In genomic region chr5:131217791-131218190, GRCh38 we compare ENCODE assay signal across 21 cellular contexts. TPM values are rescaled to one million over a fixed set of nuclear protein-coding genes. Genes with fewer than 3 reads are reported as not detected.
A peak's percentile ranks its signal among the peaks of the same experiment; 100 is the strongest.
DNase-seq lines count a peak whose midpoint lies in the region; ATAC-seq and TF ChIP-seq lines count a peak whose summit lies in the region.
"Had no signal": no experiment of that assay in that cellular context is flagged by ENCODE, and none has a peak within 500 bp of the region (broad histone marks: within the 10 kb centered on the region; RNA-seq: fewer than 3 reads in every experiment).

No MANE protein-coding gene starts in this region.

- H3K36me3 ChIP-seq in ovary = no peaks in the 10 kb centered on the region
- H3K36me3 ChIP-seq: BE2C; BLaER1 treated with 17β-estradiol and CSF1 and Interleukin-3, amounts not matched to agents 10 nM and 100 nM had no signal

- no peaks in the 10 kb centered on the region for H3K27me3 Mint-ChIP-seq in activated T-cell treated with anti-CD3 and anti-CD28 coated beads, Interleukin-2, amount 50 U/mL, for 24 hours
- no peaks in the 10 kb centered on the region for H3K27me3 Mint-ChIP-seq in memory B cell
- no peaks in the 10 kb centered on the region for H3K27me3 Mint-ChIP-seq in stimulated activated memory B cell treated with anti-CD40 and anti-IgM and Interleukin-4, amounts not matched to agents 10 μg/mL and 1 μg/mL and 100 μg/mL, for 72 hours
- H3K27me3 Mint-ChIP-seq: CD4-positive, alpha-beta T cell had no signal

- intact Hi-C loops in ovary (cut with DNase I) = no loop called here

- H3K4me1 ChIP-seq in ovary (ENCODE audit: insufficient read depth) = peaks cover 2% of the 10 kb centered on the region
- H3K4me1 ChIP-seq: BE2C had no signal

- H3K9me3 Mint-ChIP-seq in activated T-cell treated with anti-CD3 and anti-CD28 coated beads, Interleukin-2, amount 50 U/mL, for 24 hours = no peaks in the 10 kb centered on the region
- no peaks in the 10 kb centered on the region for H3K9me3 Mint-ChIP-seq in memory B cell
- no peaks in the 10 kb centered on the region for H3K9me3 Mint-ChIP-seq in stimulated activated memory B cell treated with anti-CD40 and anti-IgM and Interleukin-4, amounts not matched to agents 10 μg/mL and 1 μg/mL and 100 μg/mL, for 72 hours
- H3K9me3 Mint-ChIP-seq: CD4-positive, alpha-beta T cell; CD8-positive, alpha-beta memory T cell had no signal

- WGBS in ovary, 3 donors = 92 to 98% (median 95%) methylated on average over 4 of the region's 4 CpGs

- no peaks in the 10 kb centered on the region for H3K27me3 ChIP-seq in ovary
- H3K27me3 ChIP-seq: BE2C; BLaER1 treated with 17β-estradiol and CSF1 and Interleukin-3, amounts not matched to agents 10 nM and 100 nM had no signal

- DNase-seq in activated T-cell treated with anti-CD3 and anti-CD28 coated beads, Interleukin-2, amount 50 U/mL, for 24 hours = no peak
- DNase-seq in activated T-cell treated with anti-CD3 and anti-CD28 coated beads, Interleukin-2, amount 50 U/mL, for 48 hours = no peak
- DNase-seq in memory B cell (ENCODE audit: low spot score in 2 of 2) = no peak
- no peak for DNase-seq in ovary
- DNase-seq in germinal center (ENCODE audit: low spot score) = no peak
- DNase-seq in NCI-H1694 (lab: John Stamatoyannopoulos, UW) = no peak
- DNase-seq: 8988T; ACHN; AML-193; BE2C; CD4-positive, alpha-beta T cell; CD8-positive, alpha-beta memory T cell; DMS 273 treated with DMSO at 0.1 percent for 48 hours; DMS79; GF-D8; GM23248; H7 had no signal

- no peak for TF ChIP-seq POLR2A in ovary (IDR thresholded peaks at IDR 0.05)

- TF ChIP-seq EP300 in ovary (IDR thresholded peaks at IDR 0.05) = no peak

- H3K4me3 Mint-ChIP-seq in activated T-cell treated with anti-CD3 and anti-CD28 coated beads, Interleukin-2, amount 50 U/mL, for 24 hours = no peak overlapping the region
- peak overlapping the region; percentile 4 for H3K4me3 Mint-ChIP-seq in memory B cell
- peak overlapping the region; percentile 16 for H3K4me3 Mint-ChIP-seq in stimulated activated memory B cell treated with anti-CD40 and anti-IgM and Interleukin-4, amounts not matched to agents 10 μg/mL and 1 μg/mL and 100 μg/mL, for 72 hours
- H3K4me3 Mint-ChIP-seq: CD14-positive monocyte; CD4-positive, alpha-beta T cell; CD8-positive, alpha-beta memory T cell had no signal

- no peak for ATAC-seq in memory B cell (ENCODE audit: low read depth)
- ATAC-seq in stimulated activated memory B cell treated with anti-CD40 and anti-IgM and Interleukin-4, amounts not matched to agents 10 μg/mL and 1 μg/mL and 100 μg/mL, for 72 hours = no peak

- no peaks in the 10 kb centered on the region for H3K9me3 ChIP-seq in ovary
- H3K9me3 ChIP-seq: A549; BE2C; BLaER1 treated with 17β-estradiol and CSF1 and Interleukin-3, amounts not matched to agents 10 nM and 100 nM had no signal

- no peak overlapping the region for H3K27ac ChIP-seq in ovary
- H3K27ac ChIP-seq: A549; BLaER1 treated with 17β-estradiol and CSF1 and Interleukin-3, amounts not matched to agents 10 nM and 100 nM; GM23248 had no signal

- peak overlapping the region; percentile 40 for H3K27ac Mint-ChIP-seq in activated T-cell treated with anti-CD3 and anti-CD28 coated beads, Interleukin-2, amount 50 U/mL, for 24 hours
- peak overlapping the region; percentile 85 for H3K27ac Mint-ChIP-seq in memory B cell
- peak overlapping the region; percentile 55 for H3K27ac Mint-ChIP-seq in stimulated activated memory B cell treated with anti-CD40 and anti-IgM and Interleukin-4, amounts not matched to agents 10 μg/mL and 1 μg/mL and 100 μg/mL, for 72 hours
- H3K27ac Mint-ChIP-seq: CD14-positive monocyte; CD4-positive, alpha-beta T cell; CD8-positive, alpha-beta memory T cell had no signal

- H3K4me3 ChIP-seq in ovary = no peak overlapping the region
- H3K4me3 ChIP-seq: A549; BLaER1 treated with 17β-estradiol and CSF1 and Interleukin-3, amounts not matched to agents 10 nM and 100 nM; GM23248 had no signal

- no peaks in the 10 kb centered on the region for H3K36me3 Mint-ChIP-seq in activated T-cell treated with anti-CD3 and anti-CD28 coated beads, Interleukin-2, amount 50 U/mL, for 24 hours (ENCODE audit: low read depth)
- H3K36me3 Mint-ChIP-seq in memory B cell = peaks cover 14% of the 10 kb centered on the region
- peaks cover 9% of the 10 kb centered on the region for H3K36me3 Mint-ChIP-seq in stimulated activated memory B cell treated with anti-CD40 and anti-IgM and Interleukin-4, amounts not matched to agents 10 μg/mL and 1 μg/mL and 100 μg/mL, for 72 hours

- no peak for TF ChIP-seq CTCF in ovary (IDR thresholded peaks at IDR 0.05)

- peaks cover 44% of the 10 kb centered on the region for H3K4me1 Mint-ChIP-seq in activated T-cell treated with anti-CD3 and anti-CD28 coated beads, Interleukin-2, amount 50 U/mL, for 24 hours (ENCODE audit: low read depth)
- H3K4me1 Mint-ChIP-seq in memory B cell = peaks cover 38% of the 10 kb centered on the region
- peaks cover 57% of the 10 kb centered on the region for H3K4me1 Mint-ChIP-seq in stimulated activated memory B cell treated with anti-CD40 and anti-IgM and Interleukin-4, amounts not matched to agents 10 μg/mL and 1 μg/mL and 100 μg/mL, for 72 hours

RNA-seq across cellular contexts. Expression of gene CDC42SE2, which starts 46.1 kb away (rescaled TPM):
- 10 to 100 TPM; 18.0 to 37.6 (median 23.7) TPM for total RNA-seq in ovary
- polyA plus RNA-seq in ovary = 10 to 100 TPM; 22.0 to 26.8 TPM

RNA-seq across cellular contexts. Expression of gene LYRM7, which starts 47.0 kb away (rescaled TPM):
- total RNA-seq in ovary = 10 to 100 TPM in 3 of 7 donors, 1 to 10 TPM in 4; 3.9 to 17.9 (median 9.8) TPM
- 1 to 10 TPM; 4.8 to 9.0 TPM for polyA plus RNA-seq in ovary

RNA-seq across cellular contexts. Expression of gene HINT1, which starts 52.7 kb away (rescaled TPM):
- 100 to 1,000 TPM; 103 to 199 (median 144) TPM for total RNA-seq in ovary
- 100 to 1,000 TPM; 148 to 240 TPM for polyA plus RNA-seq in ovary
